In the genomic region with DNA sequence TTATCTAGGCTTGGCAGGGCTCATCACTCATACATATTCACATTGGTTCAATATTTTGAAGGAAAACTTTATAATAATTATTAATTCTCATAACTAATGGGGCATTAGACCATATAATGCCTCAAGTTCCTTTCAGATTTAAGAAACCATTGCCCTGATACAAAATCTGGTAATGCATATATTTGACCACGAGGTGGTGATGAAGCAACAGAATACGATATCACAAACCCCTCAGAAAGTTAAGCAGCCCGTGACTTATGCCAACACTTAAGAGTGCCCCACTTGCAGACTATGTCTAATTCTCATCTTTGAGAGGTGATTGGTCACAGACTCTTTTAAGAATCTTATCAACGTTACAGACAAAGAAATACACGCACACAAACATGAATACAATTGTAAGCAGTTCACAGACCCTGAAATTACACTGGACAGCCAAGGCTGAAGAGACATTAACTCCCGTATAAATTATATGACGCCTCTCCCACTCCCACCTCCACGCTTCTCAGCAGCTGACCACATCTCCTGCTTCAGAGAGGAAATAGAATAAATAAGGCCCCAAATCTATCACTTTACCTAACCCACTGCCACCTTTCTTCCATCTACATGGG, we compare ENCODE assay signal across 3 cellular contexts.
A peak's percentile ranks its signal among the peaks of the same experiment; 100 is the strongest.
TF ChIP-seq lines count a peak whose summit lies in the region.

No MANE protein-coding gene starts in this region.

TF ChIP-seq in A549, 52 proteins besides CTCF, POLR2A, EP300 and RAD21:
- TF ChIP-seq CHD4 (IDR thresholded peaks at IDR 0.05; ENCODE audit: borderline replicate concordance) (no peak), GATA3 (IDR thresholded peaks at IDR 0.05; ENCODE audit: borderline replicate concordance) (no peak), PHF8 (IDR thresholded peaks at IDR 0.05; ENCODE audit: borderline replicate concordance, low read depth) (no peak), JUNB (IDR thresholded peaks at IDR 0.05) (no peak), ELK1 (IDR thresholded peaks at IDR 0.05; ENCODE audit: low read depth, low read length) (no peak), SMC3 (IDR thresholded peaks at IDR 0.05) (peak; percentile 93), NFE2L2 (conservative IDR thresholded peaks at IDR 0.05; ENCODE audit: low read length) (no peak), TFCP2L1 (CRISPR knock-in tag; IDR thresholded peaks at IDR 0.05) (no peak), SREBF2 (IDR thresholded peaks at IDR 0.05) (no peak), ZSCAN20 (CRISPR knock-in tag; IDR thresholded peaks at IDR 0.05) (no peak), BHLHE40 (IDR thresholded peaks at IDR 0.05; ENCODE audit: low read depth, low read length) (no peak), EHF (CRISPR knock-in tag; IDR thresholded peaks at IDR 0.05) (no peak), ZFP36 (IDR thresholded peaks at IDR 0.05; ENCODE audit: borderline replicate concordance, partially characterized antibody) (peak; percentile 21), FOXS1 (CRISPR knock-in tag; IDR thresholded peaks at IDR 0.05) (no peak), CEBPB (IDR thresholded peaks at IDR 0.05) (no peak), ZNF302 (CRISPR knock-in tag; IDR thresholded peaks at IDR 0.05) (no peak)
- TF ChIP-seq, protein P1, sequence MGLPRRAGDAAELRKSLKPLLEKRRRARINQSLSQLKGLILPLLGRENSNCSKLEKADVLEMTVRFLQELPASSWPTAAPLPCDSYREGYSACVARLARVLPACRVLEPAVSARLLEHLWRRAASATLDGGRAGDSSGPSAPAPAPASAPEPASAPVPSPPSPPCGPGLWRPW (IDR thresholded peaks at IDR 0.05), result no peak
- TF ChIP-seq, protein P2, sequence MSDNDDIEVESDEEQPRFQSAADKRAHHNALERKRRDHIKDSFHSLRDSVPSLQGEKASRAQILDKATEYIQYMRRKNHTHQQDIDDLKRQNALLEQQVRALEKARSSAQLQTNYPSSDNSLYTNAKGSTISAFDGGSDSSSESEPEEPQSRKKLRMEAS (IDR thresholded peaks at IDR 0.05), result no peak

TF ChIP-seq in HCT116, 20 proteins besides CTCF, POLR2A, EP300 and RAD21:
- TF ChIP-seq YY1 (IDR thresholded peaks at IDR 0.05; ENCODE audit: extremely low read depth, insufficient replicate concordance, low read depth, low read length) (no peak), JUND (IDR thresholded peaks at IDR 0.05) (no peak), EGR1 (IDR thresholded peaks at IDR 0.05; ENCODE audit: low read depth) (no peak), POLR2AphosphoS5 (IDR thresholded peaks at IDR 0.05; ENCODE audit: low read depth, low read length) (no peak), CEBPB (IDR thresholded peaks at IDR 0.05; ENCODE audit: low read depth) (no peak), EZH2phosphoT487 (IDR thresholded peaks at IDR 0.05; ENCODE audit: borderline replicate concordance) (no peak)
- TF ChIP-seq, protein P3, sequence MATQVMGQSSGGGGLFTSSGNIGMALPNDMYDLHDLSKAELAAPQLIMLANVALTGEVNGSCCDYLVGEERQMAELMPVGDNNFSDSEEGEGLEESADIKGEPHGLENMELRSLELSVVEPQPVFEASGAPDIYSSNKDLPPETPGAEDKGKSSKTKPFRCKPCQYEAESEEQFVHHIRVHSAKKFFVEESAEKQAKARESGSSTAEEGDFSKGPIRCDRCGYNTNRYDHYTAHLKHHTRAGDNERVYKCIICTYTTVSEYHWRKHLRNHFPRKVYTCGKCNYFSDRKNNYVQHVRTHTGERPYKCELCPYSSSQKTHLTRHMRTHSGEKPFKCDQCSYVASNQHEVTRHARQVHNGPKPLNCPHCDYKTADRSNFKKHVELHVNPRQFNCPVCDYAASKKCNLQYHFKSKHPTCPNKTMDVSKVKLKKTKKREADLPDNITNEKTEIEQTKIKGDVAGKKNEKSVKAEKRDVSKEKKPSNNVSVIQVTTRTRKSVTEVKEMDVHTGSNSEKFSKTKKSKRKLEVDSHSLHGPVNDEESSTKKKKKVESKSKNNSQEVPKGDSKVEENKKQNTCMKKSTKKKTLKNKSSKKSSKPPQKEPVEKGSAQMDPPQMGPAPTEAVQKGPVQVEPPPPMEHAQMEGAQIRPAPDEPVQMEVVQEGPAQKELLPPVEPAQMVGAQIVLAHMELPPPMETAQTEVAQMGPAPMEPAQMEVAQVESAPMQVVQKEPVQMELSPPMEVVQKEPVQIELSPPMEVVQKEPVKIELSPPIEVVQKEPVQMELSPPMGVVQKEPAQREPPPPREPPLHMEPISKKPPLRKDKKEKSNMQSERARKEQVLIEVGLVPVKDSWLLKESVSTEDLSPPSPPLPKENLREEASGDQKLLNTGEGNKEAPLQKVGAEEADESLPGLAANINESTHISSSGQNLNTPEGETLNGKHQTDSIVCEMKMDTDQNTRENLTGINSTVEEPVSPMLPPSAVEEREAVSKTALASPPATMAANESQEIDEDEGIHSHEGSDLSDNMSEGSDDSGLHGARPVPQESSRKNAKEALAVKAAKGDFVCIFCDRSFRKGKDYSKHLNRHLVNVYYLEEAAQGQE (IDR thresholded peaks at IDR 0.05; ENCODE audit: low read depth), result no peak

TF ChIP-seq in SK-N-SH, 30 proteins besides CTCF, POLR2A, EP300 and RAD21:
- no peak for TF ChIP-seq TEAD4 (IDR thresholded peaks at IDR 0.05; ENCODE audit: borderline replicate concordance, insufficient read depth)
- no peak for TF ChIP-seq PBX3 (IDR thresholded peaks at IDR 0.05)
- peak; percentile 85 for TF ChIP-seq SMC3 (IDR thresholded peaks at IDR 0.05; ENCODE audit: low read depth, low read length)
- TF ChIP-seq IRF3 (IDR thresholded peaks at IDR 0.05; ENCODE audit: low read depth, low read length), result no peak
